Comparison of ENCODE assay signal across 1 cellular context in genomic region chr1:153506831-153507413, GRCh38.
TF ChIP-seq lines count a peak whose summit lies in the region.

No MANE protein-coding gene starts in this region.

TF ChIP-seq in GM23338, 12 proteins besides CTCF, POLR2A, EP300 and RAD21 (continued from another document):
- TF ChIP-seq REST (IDR thresholded peaks at IDR 0.05; ENCODE audit: unreplicated experiment) = no peak
- no peak for TF ChIP-seq EZH2phosphoT487 (IDR thresholded peaks at IDR 0.05; ENCODE audit: unreplicated experiment)
- TF ChIP-seq ZNF114 (CRISPR knock-in tag; IDR thresholded peaks at IDR 0.05) = no peak
- TF ChIP-seq CREB1 (CRISPR knock-in tag; IDR thresholded peaks at IDR 0.05; ENCODE audit: low read depth) = no peak
- TF ChIP-seq NANOG (IDR thresholded peaks at IDR 0.05; ENCODE audit: borderline replicate concordance) = no peak
- TF ChIP-seq ZNF331 (CRISPR knock-in tag; IDR thresholded peaks at IDR 0.05; ENCODE audit: low read depth) = no peak
- TF ChIP-seq EZH2 (IDR thresholded peaks at IDR 0.05; ENCODE audit: low read depth, unreplicated experiment) = no peak
- no peak for TF ChIP-seq JUNB (IDR thresholded peaks at IDR 0.05; ENCODE audit: unreplicated experiment)
